9 cellular contexts compared by ENCODE assay signal in genomic region chr5:142360607-142361120, GRCh38. TPM values are rescaled to one million over a fixed set of nuclear protein-coding genes. Genes with fewer than 3 reads are reported as not detected.
DNase-seq lines count a peak whose midpoint lies in the region; TF ChIP-seq lines count a peak whose summit lies in the region.
"Had no signal": no experiment of that assay in that cellular context is flagged by ENCODE, and none has a peak within 500 bp of the region (broad histone marks: within the 10 kb centered on the region; RNA-seq: fewer than 3 reads in every experiment).

No MANE protein-coding gene starts in this region.

- no peaks in the 10 kb centered on the region for H3K36me3 Mint-ChIP-seq in neural crest cell (ENCODE audit: low read depth)
- H3K36me3 Mint-ChIP-seq: activated naive CD4-positive, alpha-beta T cell treated with anti-CD3 and anti-CD28 coated beads, Interleukin-2, amount 50 U/mL, for 24 hours had no signal

- H3K4me3 Mint-ChIP-seq in neural crest cell = peak overlapping the region; percentile 33
- H3K4me3 Mint-ChIP-seq: activated naive CD4-positive, alpha-beta T cell treated with anti-CD3 and anti-CD28 coated beads, Interleukin-2, amount 50 U/mL, for 24 hours had no signal

- H3K27me3 Mint-ChIP-seq in neural crest cell (ENCODE audit: low read depth) = no peaks in the 10 kb centered on the region
- H3K27me3 Mint-ChIP-seq: activated naive CD4-positive, alpha-beta T cell treated with anti-CD3 and anti-CD28 coated beads, Interleukin-2, amount 50 U/mL, for 24 hours had no signal

- H3K27me3 ChIP-seq in H7 (ENCODE audit: control insufficient read depth, insufficient read depth, low read length) = no peaks in the 10 kb centered on the region

- no peaks in the 10 kb centered on the region for H3K36me3 ChIP-seq in H7 (replicated peaks; ENCODE audit: control insufficient read depth, insufficient read depth, low read length)

- H3K4me1 Mint-ChIP-seq in neural crest cell = peaks cover 72% of the 10 kb centered on the region

- TF ChIP-seq CTCF in choroid plexus epithelial cell (conservative IDR thresholded peaks at IDR 0.05; ENCODE audit: low read depth, low read length) (peak; percentile 12), neural crest cell (conservative IDR thresholded peaks at IDR 0.05) (no peak)

- H3K27ac Mint-ChIP-seq in neural crest cell (ENCODE audit: unreplicated experiment) = peak overlapping the region; percentile 79
- H3K27ac Mint-ChIP-seq: activated naive CD4-positive, alpha-beta T cell treated with anti-CD3 and anti-CD28 coated beads, Interleukin-2, amount 50 U/mL, for 24 hours had no signal

- H3K4me3 ChIP-seq in H7 (ENCODE audit: insufficient read depth, low read depth, low read length) = no peak overlapping the region
- H3K4me3 ChIP-seq in choroid plexus epithelial cell (ENCODE audit: low read depth, low read length) = peak overlapping the region; percentile 8

- DNase-seq in H7 (peak; percentile 43), NCI-H2029 (lab: John Stamatoyannopoulos, UW) (peak; percentile 22), choroid plexus epithelial cell (ENCODE audit: low read depth) (peak; percentile 81), neural crest cell (ENCODE audit: low read depth, low spot score) (no peak), NCI-H1105 (lab: John Stamatoyannopoulos, UW) (no peak), OCI-M1 (lab: John Stamatoyannopoulos, UW) (no peak), NCI-H2171 treated with DMSO at 0.1 percent for 48 hours (lab: John Stamatoyannopoulos, UW) (no peak), NOMO-1 treated with dmso at 0.1 percent for 144 hours (lab: John Stamatoyannopoulos, UW; ENCODE audit: unreplicated experiment) (no peak)

- no peaks in the 10 kb centered on the region for H3K9me3 Mint-ChIP-seq in neural crest cell
- H3K9me3 Mint-ChIP-seq: activated naive CD4-positive, alpha-beta T cell treated with anti-CD3 and anti-CD28 coated beads, Interleukin-2, amount 50 U/mL, for 24 hours had no signal

RNA-seq across cellular contexts. Expression of gene SPRY4, which starts 35.8 kb away (rescaled TPM):
- total RNA-seq in H7 (2014; rRNA removed; shearing (Covaris generic)) = 71.7 and 93.3 TPM in 2 replicates
- total RNA-seq in neural crest cell = 42.1 and 44.2 TPM in 2 replicates

Comparison
In these comparisons a context has a peak if more than half of its experiments do, and no peak if none do; other contexts are left out.
1. DNase-seq: peak in H7 (single experiment), NCI-H2029 (single experiment) and choroid plexus epithelial cell (single experiment); none in neural crest cell (single experiment), NCI-H1105 (single experiment), OCI-M1 (single experiment), NCI-H2171 treated with DMSO at 0.1 percent for 48 hours (single experiment) and NOMO-1 treated with dmso at 0.1 percent for 144 hours (single experiment).